8 cellular contexts compared by ENCODE assay signal in the genomic region with DNA sequence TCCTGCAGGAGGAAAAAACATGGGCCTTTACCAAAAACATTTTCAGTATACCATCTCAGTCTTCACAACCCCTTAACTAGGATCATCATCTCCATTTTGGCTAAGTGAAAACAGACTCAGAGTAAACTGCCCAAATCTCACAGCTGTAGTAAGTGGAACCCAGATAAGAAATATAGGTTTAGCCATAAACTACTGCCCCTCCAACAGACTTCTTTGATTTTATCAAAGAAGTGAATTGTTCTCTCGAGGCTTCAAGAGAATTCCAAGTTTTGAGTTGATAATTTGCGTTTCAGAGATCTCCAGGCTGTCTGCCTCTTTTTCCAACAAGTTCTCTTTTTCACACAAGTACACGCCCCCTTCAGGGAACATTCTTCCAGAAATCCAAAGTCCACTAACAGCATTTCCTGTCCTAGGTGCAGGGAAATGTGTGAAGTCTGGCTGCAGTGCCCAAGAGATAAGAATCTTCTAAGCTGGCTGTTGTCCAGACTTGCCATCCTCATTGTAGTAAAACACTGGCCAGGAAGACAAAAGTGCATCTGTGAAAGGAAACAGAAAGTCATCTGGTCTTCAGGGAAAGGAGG. TPM values are rescaled to one million over a fixed set of nuclear protein-coding genes. Genes with fewer than 3 reads are reported as not detected.
DNase-seq lines count a peak whose midpoint lies in the region; ATAC-seq and TF ChIP-seq lines count a peak whose summit lies in the region.

No MANE protein-coding gene starts in this region.

- no peaks in the 10 kb centered on the region for H3K9me3 Mint-ChIP-seq in CD4-positive, alpha-beta T cell
- H3K9me3 Mint-ChIP-seq in immature natural killer cell = no peaks in the 10 kb centered on the region

- CTCF ChIA-PET in CD4-positive, alpha-beta T cell (lab: Charles Lee) = interaction anchor here (0.7 to 2.8 kb wide), 10 partner anchors 9 to 361 kb away, joined by 3 to 17 read pairs (median 4); no protein-coding TSS in a partner anchor

- no peak overlapping the region for H3K4me3 Mint-ChIP-seq in CD4-positive, alpha-beta T cell
- no peak overlapping the region for H3K4me3 Mint-ChIP-seq in immature natural killer cell

- intact Hi-C loops in CD4-positive, alpha-beta T cell (cut with DNase I, micrococcal nuclease) = loop anchor here (1.0 to 5.0 kb wide), 6 partner anchors 73 to 433 kb away; no protein-coding TSS in a partner anchor

- ATAC-seq in CD4-positive, alpha-beta T cell (ENCODE audit: poor library complexity) = peak; percentile 11

- H3K4me1 Mint-ChIP-seq in CD4-positive, alpha-beta T cell (ENCODE audit: low read depth) = no peaks in the 10 kb centered on the region
- H3K4me1 Mint-ChIP-seq in immature natural killer cell = no peaks in the 10 kb centered on the region

- H3K9me3 ChIP-seq in CD4-positive, alpha-beta T cell (ENCODE audit: control insufficient read depth, low read length) = no peaks in the 10 kb centered on the region
- H3K9me3 ChIP-seq in muscle layer of duodenum (ENCODE audit: control insufficient read depth in 1 of 2, low read length in 2 of 2) = no peaks in the 10 kb centered on the region

- H3K27me3 Mint-ChIP-seq in CD4-positive, alpha-beta T cell = no peaks in the 10 kb centered on the region
- H3K27me3 Mint-ChIP-seq in immature natural killer cell (ENCODE audit: low read depth in 3 of 3) = peaks cover 0 to 6% (median 2%) of the 10 kb centered on the region in 3 donors

- peaks cover 35% of the 10 kb centered on the region for H3K36me3 Mint-ChIP-seq in CD4-positive, alpha-beta T cell (ENCODE audit: low read depth)
- peaks cover 4 to 18% (median 14%) of the 10 kb centered on the region in 3 donors for H3K36me3 Mint-ChIP-seq in immature natural killer cell

- H3K36me3 ChIP-seq in muscle layer of duodenum (ENCODE audit: control insufficient read depth in 1 of 2, insufficient read depth in 2 of 2, low read length in 2 of 2) = peaks cover 20 to 36% of the 10 kb centered on the region in 2 donors

- peaks cover 0 to 8% of the 10 kb centered on the region in 2 donors for H3K4me1 ChIP-seq in muscle layer of duodenum (ENCODE audit: control insufficient read depth in 1 of 2, insufficient read depth in 2 of 2, low read length in 2 of 2)

- DNase-seq in CD4-positive, alpha-beta T cell = no peak
- DNase-seq in NCI-H2196 treated with DMSO at 0.1 percent for 48 hours (lab: John Stamatoyannopoulos, UW; ENCODE audit: unreplicated experiment) (peak; percentile 9), dermis microvascular lymphatic vessel endothelial cell (ENCODE audit: low read depth in 2 of 2) (peak; percentile 47 to 96), COR-L47 (lab: John Stamatoyannopoulos, UW) (no peak), RPMI8226 (no peak), immature natural killer cell (no peak)
- no peak for DNase-seq in stimulated activated CD4-positive, alpha-beta T cell treated with anti-CD3 and anti-CD28 coated beads, Interleukin-2, amount 100 ng/mL, for 24 hours

- no peak overlapping the region for H3K27ac ChIP-seq in CD4-positive, alpha-beta T cell (ENCODE audit: low read depth, low read length)
- H3K27ac ChIP-seq in muscle layer of duodenum (ENCODE audit: low read length) = peak overlapping the region; percentile 81

- no peak overlapping the region for H3K4me3 ChIP-seq in muscle layer of duodenum (ENCODE audit: low read depth in 1 of 2, low read length in 2 of 2)

- no peak overlapping the region for H3K27ac Mint-ChIP-seq in CD4-positive, alpha-beta T cell
- peak overlapping the region in 3 of 6 donors; percentile 14 to 74 (median 60) for H3K27ac Mint-ChIP-seq in immature natural killer cell

- POLR2A ChIA-PET in CD4-positive, alpha-beta T cell (lab: Charles Lee) = interaction anchor here (1.0 to 2.1 kb wide), 5 partner anchors 31 to 194 kb away, joined by 3 to 9 read pairs (median 4); a partner anchor contains a TSS

- peak; percentile 3 for TF ChIP-seq CTCF in CD4-positive, alpha-beta T cell (IDR thresholded peaks at IDR 0.05)

- H3K27me3 ChIP-seq in CD4-positive, alpha-beta T cell (ENCODE audit: control insufficient read depth, insufficient read depth, low read length) = no peaks in the 10 kb centered on the region
- H3K27me3 ChIP-seq in muscle layer of duodenum (ENCODE audit: low read depth, low read length) = no peaks in the 10 kb centered on the region

RNA-seq across cellular contexts. Expression of a gene that starts 30.8 kb away (rescaled TPM):
- total RNA-seq in CD4-positive, alpha-beta T cell = 10 to 100 TPM; 33.4 to 37.4 TPM
- total RNA-seq in dermis microvascular lymphatic vessel endothelial cell = 14.2 and 16.6 TPM in 2 replicates
- polyA plus RNA-seq in immature natural killer cell = 1 to 10 TPM; 1.0 to 3.2 (median 2.8) TPM

RNA-seq across cellular contexts. Expression of a gene that starts 32.6 kb away (rescaled TPM):
- not detected for total RNA-seq in CD4-positive, alpha-beta T cell
- 19.8 and 20.1 TPM in 2 replicates for total RNA-seq in dermis microvascular lymphatic vessel endothelial cell
- not detected for polyA plus RNA-seq in immature natural killer cell

RNA-seq across cellular contexts. Expression of a gene that starts 47.5 kb away (rescaled TPM):
- not detected for total RNA-seq in CD4-positive, alpha-beta T cell
- total RNA-seq in dermis microvascular lymphatic vessel endothelial cell = not detected in 2 replicates
- polyA plus RNA-seq in immature natural killer cell = not detected

Comparison
In these comparisons a context has a peak if more than half of its experiments do, and no peak if none do; other contexts are left out.
1. DNase-seq: peak in NCI-H2196 treated with DMSO at 0.1 percent for 48 hours (single experiment) and dermis microvascular lymphatic vessel endothelial cell (2 of 2); none in CD4-positive, alpha-beta T cell (0 of 10), COR-L47 (single experiment), RPMI8226 (single experiment), stimulated activated CD4-positive, alpha-beta T cell treated with anti-CD3 and anti-CD28 coated beads, Interleukin-2, amount 100 ng/mL, for 24 hours (0 of 2) and immature natural killer cell (0 of 3).
2. RNA of a gene that starts 32.6 kb away (total RNA-seq): 19.8 to 20.1 TPM in dermis microvascular lymphatic vessel endothelial cell; not detected in CD4-positive, alpha-beta T cell; every median in the first group is over 10 times any median in the second.